1 cellular context compared by ENCODE assay signal in genomic region chr17:81291662-81292061, GRCh38.
A peak's percentile ranks its signal among the peaks of the same experiment; 100 is the strongest.
TF ChIP-seq lines count a peak whose summit lies in the region.

No MANE protein-coding gene starts in this region.

TF ChIP-seq in GM12878, 131 proteins besides CTCF, POLR2A, EP300 and RAD21 (continued from another document):
- TF ChIP-seq PAX5 (IDR thresholded peaks at IDR 0.05; ENCODE audit: borderline replicate concordance, low read depth, low read length): peak; percentile 45; the same call in 1 of the 2 replicates
- no peak for TF ChIP-seq EED (IDR thresholded peaks at IDR 0.05; ENCODE audit: low read depth)
- no peak for TF ChIP-seq PKNOX1 (IDR thresholded peaks at IDR 0.05)
- TF ChIP-seq MXI1 (IDR thresholded peaks at IDR 0.05; ENCODE audit: low read depth, low read length): 0 out of 2 replicates have a peak, but pooled peaks have one; percentile 20
- TF ChIP-seq SMARCA5 (IDR thresholded peaks at IDR 0.05): peak; percentile 72; the same call in 1 of the 2 replicates
- TF ChIP-seq RBBP5 (conservative IDR thresholded peaks at IDR 0.05): no peak
- TF ChIP-seq NFXL1 (IDR thresholded peaks at IDR 0.05; ENCODE audit: borderline replicate concordance): no peak
- no peak for TF ChIP-seq POLR2AphosphoS5 (IDR thresholded peaks at IDR 0.05; ENCODE audit: low read length)
- no peak for TF ChIP-seq ZNF622 (IDR thresholded peaks at IDR 0.05)
- TF ChIP-seq TCF12 (IDR thresholded peaks at IDR 0.05; ENCODE audit: low read depth, low read length): 0 out of 2 replicates have a peak, but pooled peaks have one; percentile 3
- TF ChIP-seq CEBPB (IDR thresholded peaks at IDR 0.05; ENCODE audit: borderline replicate concordance in 1 of 2, low read depth in 2 of 2, low read length in 2 of 2): no peak
- no peak for TF ChIP-seq NRF1 (conservative IDR thresholded peaks at IDR 0.05; ENCODE audit: low read depth, low read length)
- no peak for TF ChIP-seq MYB (IDR thresholded peaks at IDR 0.05; ENCODE audit: borderline replicate concordance, low read depth, low read length)
- no peak for TF ChIP-seq POLR2AphosphoS2 (IDR thresholded peaks at IDR 0.05; ENCODE audit: low read depth, low read length)
- peak in 1 of 2 experiments; percentile 6; a peak in 1 of 4 replicates for TF ChIP-seq BHLHE40 (IDR thresholded peaks at IDR 0.05; ENCODE audit: borderline replicate concordance in 1 of 2, low read depth in 2 of 2, low read length in 1 of 2)
- peak; percentile 79; the same call in 1 of the 2 replicates for TF ChIP-seq SMC3 (IDR thresholded peaks at IDR 0.05; ENCODE audit: borderline replicate concordance, low read length)
- peak; percentile 50; the same call in 1 of the 2 replicates for TF ChIP-seq RB1 (IDR thresholded peaks at IDR 0.05; ENCODE audit: borderline replicate concordance)
- no peak for TF ChIP-seq E2F8 (IDR thresholded peaks at IDR 0.05; ENCODE audit: low read depth, partially characterized antibody)
- no peak for TF ChIP-seq CUX1 (IDR thresholded peaks at IDR 0.05; ENCODE audit: insufficient replicate concordance, low read depth, low read length)
- no peak for TF ChIP-seq ZBED1 (IDR thresholded peaks at IDR 0.05; ENCODE audit: borderline replicate concordance)
- peak; percentile 28 for TF ChIP-seq SKIL (IDR thresholded peaks at IDR 0.05; ENCODE audit: low read depth, poor library complexity, severe bottlenecking)
- TF ChIP-seq ESRRA (IDR thresholded peaks at IDR 0.05; ENCODE audit: low read length): no peak
- TF ChIP-seq YY1 (IDR thresholded peaks at IDR 0.05; ENCODE audit: low read depth, low read length): 0 out of 2 replicates have a peak, but pooled peaks have one; percentile 52
